18 cellular contexts compared by ENCODE assay signal in the genomic region with DNA sequence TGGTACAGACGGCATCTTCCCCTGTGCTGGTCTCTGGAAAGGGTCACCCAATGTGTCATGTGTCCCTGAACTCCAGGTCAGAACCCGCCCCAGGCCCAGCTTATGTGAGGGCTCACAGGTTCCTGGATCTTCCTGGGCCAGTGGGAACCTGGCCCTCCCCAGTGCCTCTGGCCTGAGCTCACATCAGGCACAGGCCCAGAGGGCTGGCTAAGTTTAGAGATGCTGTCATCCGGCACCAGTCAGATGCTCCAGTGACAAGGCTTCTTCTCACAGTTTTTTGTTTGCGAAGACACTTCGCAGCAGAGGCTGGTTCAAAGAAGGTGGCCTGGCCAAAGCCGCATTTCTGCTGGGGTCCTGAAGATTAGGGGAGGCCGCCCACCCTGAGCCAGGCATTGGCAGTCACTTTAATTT. TPM values are rescaled to one million over a fixed set of nuclear protein-coding genes. Genes with fewer than 3 reads are reported as not detected.
DNase-seq lines count a peak whose midpoint lies in the region; ATAC-seq and TF ChIP-seq lines count a peak whose summit lies in the region.
"Had no signal": no experiment of that assay in that cellular context is flagged by ENCODE, and none has a peak within 500 bp of the region (broad histone marks: within the 10 kb centered on the region; RNA-seq: fewer than 3 reads in every experiment).

No MANE protein-coding gene starts in this region.

- H3K4me1 Mint-ChIP-seq in glutamatergic neuron (ENCODE audit: low read depth, unreplicated experiment): peaks cover 5% of the 10 kb centered on the region

- H3K27ac ChIP-seq in psoas muscle (peak overlapping the region; percentile 89), SJCRH30 (no peak overlapping the region)
- H3K27ac ChIP-seq: Peyer's patch had no signal

- peaks cover 3% of the 10 kb centered on the region for H3K27me3 Mint-ChIP-seq in glutamatergic neuron (ENCODE audit: unreplicated experiment)

- H3K4me3 ChIP-seq in psoas muscle: peak overlapping the region; percentile 24
- H3K4me3 ChIP-seq in SJCRH30: no peak overlapping the region
- H3K4me3 ChIP-seq: Peyer's patch had no signal

- 24 to 44% (median 36%) methylated on average over 7 of the region's 7 CpGs for WGBS in psoas muscle, 3 donors

- H3K36me3 ChIP-seq in psoas muscle (ENCODE audit: insufficient read depth in 1 of 2, low read depth in 1 of 2) (no peaks in the 10 kb centered on the region), SJCRH30 (no peaks in the 10 kb centered on the region)
- H3K36me3 ChIP-seq: BE2C, Peyer's patch had no signal

- no peak overlapping the region for H3K27ac Mint-ChIP-seq in glutamatergic neuron (ENCODE audit: unreplicated experiment)
- H3K27ac Mint-ChIP-seq: H9 had no signal

- H3K36me3 Mint-ChIP-seq in glutamatergic neuron (ENCODE audit: unreplicated experiment): peaks cover 6% of the 10 kb centered on the region
- H3K36me3 Mint-ChIP-seq: CD4-positive, alpha-beta memory T cell had no signal

- H3K4me1 ChIP-seq in psoas muscle (peaks cover 37% of the 10 kb centered on the region), SJCRH30 (no peaks in the 10 kb centered on the region)
- H3K4me1 ChIP-seq: BE2C had no signal

- ATAC-seq in left ventricle myocardium superior (peak; percentile 85), psoas muscle (peak; percentile 91 to 94 (median 92)), HG03108 (IDR thresholded peaks at IDR 0.05; ENCODE audit: unreplicated experiment) (no peak)

- DNase-seq in D341Med (ENCODE audit: low spot score) (peak; percentile 17), ecto neural progenitor cell (ENCODE audit: low spot score) (peak; percentile 39), left ventricle myocardium superior (peak; percentile 78), psoas muscle (peak; percentile 60 to 87), glutamatergic neuron (no peak), SJCRH30 (no peak)
- DNase-seq: BE2C; CD4-positive, alpha-beta memory T cell; GF-D8; H9; Karpas-422; NCI-H1105 treated with DMSO at 0.1 percent for 48 hours; NCI-H1930; NCI-H2171 treated with DMSO at 0.1 percent for 48 hours; NCI-H510A; SIG-M5 had no signal

- no peaks in the 10 kb centered on the region for H3K9me3 ChIP-seq in psoas muscle
- H3K9me3 ChIP-seq in SJCRH30 (replicated peaks): peaks cover 5% of the 10 kb centered on the region
- H3K9me3 ChIP-seq: BE2C, Peyer's patch had no signal

- peaks cover 6% of the 10 kb centered on the region for H3K9me3 Mint-ChIP-seq in glutamatergic neuron (ENCODE audit: unreplicated experiment)
- H3K9me3 Mint-ChIP-seq: H9 had no signal

- intact Hi-C loops in left ventricle myocardium superior (cut with micrococcal nuclease) (no loop called here), psoas muscle (cut with DNase I) (no loop called here)

- TF ChIP-seq CTCF in psoas muscle (IDR thresholded peaks at IDR 0.05): no peak
- TF ChIP-seq CTCF in glutamatergic neuron (IDR thresholded peaks at IDR 0.05; ENCODE audit: partially characterized antibody, unreplicated experiment): no peak

- H3K27me3 ChIP-seq in psoas muscle (ENCODE audit: insufficient read depth in 3 of 3, low read length in 2 of 3): no peaks in the 10 kb centered on the region
- peaks cover 4% of the 10 kb centered on the region; the same call in 1 of the 2 replicates for H3K27me3 ChIP-seq in SJCRH30
- H3K27me3 ChIP-seq: BE2C had no signal

- no peak overlapping the region for H3K4me3 Mint-ChIP-seq in glutamatergic neuron (ENCODE audit: unreplicated experiment)
- H3K4me3 Mint-ChIP-seq: H9 had no signal

RNA-seq across cellular contexts. Expression of a gene that starts 11.8 kb away (rescaled TPM):
- total RNA-seq in left ventricle myocardium superior (98.4 TPM), psoas muscle (10 to 100 TPM; 50.0 to 81.4 (median 67.2) TPM), glutamatergic neuron (ENCODE audit: unreplicated experiment) (55.1 TPM)
- polyA plus RNA-seq in psoas muscle: 10 to 100 TPM; 14.5 to 24.3 (median 19.9) TPM
- total RNA-seq in SJCRH30 (2014; rRNA removed; shearing (Covaris generic)): 0.84 and 2.4 TPM in 2 replicates
- total RNA-seq: CD4-positive, alpha-beta memory T cell had no signal
- polyA plus RNA-seq: CD4-positive, alpha-beta memory T cell had no signal

Comparison
In these comparisons a context has a peak if more than half of its experiments do, and no peak if none do; other contexts are left out.
1. DNase-seq: peak in D341Med (single experiment), ecto neural progenitor cell (single experiment), left ventricle myocardium superior (single experiment) and psoas muscle (2 of 2); none in glutamatergic neuron (single experiment) and SJCRH30 (0 of 2).
2. RNA of a gene that starts 11.8 kb away (total RNA-seq): 98.4 TPM in left ventricle myocardium superior (single experiment), 50.0 to 81.4 TPM in psoas muscle and 55.1 TPM in glutamatergic neuron (single experiment); 0.84 to 2.4 TPM in SJCRH30; every median in the first group is over 10 times any median in the second.